ENCODE assay signal across 15 cellular contexts in the genomic region with DNA sequence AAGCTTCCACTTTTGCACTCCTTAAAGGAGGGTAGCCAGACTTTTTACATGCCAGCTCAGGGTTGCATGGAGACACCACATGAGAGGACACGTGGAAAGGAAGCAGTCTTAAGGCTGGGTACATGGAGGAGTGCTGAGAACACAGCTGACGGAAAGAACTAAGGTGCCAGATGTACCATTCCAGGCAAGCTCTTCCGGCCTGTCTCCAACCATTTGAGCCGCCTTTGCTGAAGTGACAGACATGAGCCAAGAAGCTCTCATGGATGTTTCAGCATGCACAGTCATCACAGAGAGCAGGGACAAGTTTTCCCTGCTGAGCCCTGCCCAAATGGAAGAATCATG.
"Had no signal": no experiment of that assay in that cellular context is flagged by ENCODE, and none has a peak within 500 bp of the region (broad histone marks: within the 10 kb centered on the region; RNA-seq: fewer than 3 reads in every experiment).

No MANE protein-coding gene starts in this region.

- H3K27ac Mint-ChIP-seq: activated naive CD4-positive, alpha-beta T cell treated with anti-CD3 and anti-CD28 coated beads, Interleukin-2, amount 50 U/mL, for 24 hours; effector memory CD8-positive, alpha-beta T cell; mesothelial cell of epicardium had no signal

- H3K4me3 Mint-ChIP-seq: activated naive CD4-positive, alpha-beta T cell treated with anti-CD3 and anti-CD28 coated beads, Interleukin-2, amount 50 U/mL, for 24 hours; dendritic cell treated with granulocyte-macrophage colony-stimulating factor and Interleukin-4, amounts not matched to agents 40 ng/mL and 50 ng/mL, for 4 days; effector memory CD8-positive, alpha-beta T cell; mesothelial cell of epicardium; naive B cell had no signal

- H3K9me3 Mint-ChIP-seq: activated naive CD4-positive, alpha-beta T cell treated with anti-CD3 and anti-CD28 coated beads, Interleukin-2, amount 50 U/mL, for 24 hours; dendritic cell treated with granulocyte-macrophage colony-stimulating factor and Interleukin-4, amounts not matched to agents 40 ng/mL and 50 ng/mL, for 4 days; effector memory CD8-positive, alpha-beta T cell; mesothelial cell of epicardium; naive B cell had no signal

- H3K9me3 ChIP-seq: body of pancreas, right lobe of liver had no signal

- H3K36me3 ChIP-seq: right lobe of liver had no signal

- ATAC-seq: body of pancreas; effector memory CD8-positive, alpha-beta T cell had no signal

- DNase-seq: activated CD4-positive, alpha-beta T cell treated with anti-CD3 and anti-CD28 coated beads, Interleukin-2, amount 50 U/mL, for 4 hours; activated CD4-positive, CD25-positive, alpha-beta regulatory T cell treated with anti-CD3 and anti-CD28 coated beads, Interleukin-2, amount 50 U/mL, for 72 hours; activated effector memory CD4-positive, alpha-beta T cell treated with Interleukin-2 at 50 U/mL for 16 hours; activated T-cell treated with anti-CD3 and anti-CD28 coated beads, Interleukin-2, amount 50 U/mL, for 1 hour; body of pancreas; cerebellar nuclear complex; effector memory CD8-positive, alpha-beta T cell; naive B cell; right lobe of liver; stimulated activated CD4-positive, alpha-beta T cell treated with anti-CD3 and anti-CD28 coated beads, Interleukin-2, amount 100 ng/mL, for 24 hours; stimulated activated naive CD4-positive, alpha-beta T cell treated with Interleukin-2 at 50 U/mL for 16 hours; trophoblast cell had no signal

- H3K27me3 Mint-ChIP-seq: activated naive CD4-positive, alpha-beta T cell treated with anti-CD3 and anti-CD28 coated beads, Interleukin-2, amount 50 U/mL, for 24 hours; dendritic cell treated with granulocyte-macrophage colony-stimulating factor and Interleukin-4, amounts not matched to agents 40 ng/mL and 50 ng/mL, for 4 days; naive B cell had no signal

- H3K27ac ChIP-seq: body of pancreas, right lobe of liver had no signal

- H3K4me1 ChIP-seq: body of pancreas, right lobe of liver had no signal

- H3K4me3 ChIP-seq: body of pancreas, right lobe of liver had no signal

- H3K27me3 ChIP-seq: body of pancreas, right lobe of liver had no signal

- H3K36me3 Mint-ChIP-seq: activated naive CD4-positive, alpha-beta T cell treated with anti-CD3 and anti-CD28 coated beads, Interleukin-2, amount 50 U/mL, for 24 hours; mesothelial cell of epicardium; naive B cell had no signal
